19 cellular contexts compared by ENCODE assay signal in genomic region chr2:29786361-29786760, GRCh38.
"Had no signal": no experiment of that assay in that cellular context is flagged by ENCODE, and none has a peak within 500 bp of the region (broad histone marks: within the 10 kb centered on the region; RNA-seq: fewer than 3 reads in every experiment).

No MANE protein-coding gene starts in this region.

- ATAC-seq: activated CD8-positive, alpha-beta T cell treated with anti-CD3 and anti-CD28 coated beads, Interleukin-2, amount 10 ng/mL, durations not matched to agents 7 days and 5 days; body of pancreas; left lobe of liver; sciatic nerve; stimulated activated naive B cell treated with anti-CD40 and anti-IgM and Interleukin-4, amounts not matched to agents 10 μg/mL and 1 μg/mL and 100 μg/mL, for 72 hours had no signal

- DNase-seq: activated CD4-positive, alpha-beta T cell treated with anti-CD3 and anti-CD28 coated beads, Interleukin-2, amount 10 ng/mL, durations not matched to agents 7 days and 5 days; activated CD8-positive, alpha-beta T cell treated with anti-CD3 and anti-CD28 coated beads, Interleukin-2, amount 10 ng/mL, durations not matched to agents 7 days and 5 days; activated naive CD4-positive, alpha-beta T cell treated with anti-CD3 and anti-CD28 coated beads for 36 hours; activated T-cell treated with anti-CD3 and anti-CD28 coated beads, Interleukin-2, amount 50 U/mL, for 24 hours; body of pancreas; caudate nucleus; dorsolateral prefrontal cortex; endodermal cell; foreskin melanocyte; glutamatergic neuron; hypothalamus; islet precursor cell; nephron progenitor cell; nucleus accumbens; stimulated activated naive B cell treated with anti-CD40 and anti-IgM and Interleukin-4, amounts not matched to agents 10 μg/mL and 1 μg/mL and 100 μg/mL, for 72 hours; T1000; thyroid gland had no signal
